1 cellular context compared by ENCODE assay signal in the genomic region with DNA sequence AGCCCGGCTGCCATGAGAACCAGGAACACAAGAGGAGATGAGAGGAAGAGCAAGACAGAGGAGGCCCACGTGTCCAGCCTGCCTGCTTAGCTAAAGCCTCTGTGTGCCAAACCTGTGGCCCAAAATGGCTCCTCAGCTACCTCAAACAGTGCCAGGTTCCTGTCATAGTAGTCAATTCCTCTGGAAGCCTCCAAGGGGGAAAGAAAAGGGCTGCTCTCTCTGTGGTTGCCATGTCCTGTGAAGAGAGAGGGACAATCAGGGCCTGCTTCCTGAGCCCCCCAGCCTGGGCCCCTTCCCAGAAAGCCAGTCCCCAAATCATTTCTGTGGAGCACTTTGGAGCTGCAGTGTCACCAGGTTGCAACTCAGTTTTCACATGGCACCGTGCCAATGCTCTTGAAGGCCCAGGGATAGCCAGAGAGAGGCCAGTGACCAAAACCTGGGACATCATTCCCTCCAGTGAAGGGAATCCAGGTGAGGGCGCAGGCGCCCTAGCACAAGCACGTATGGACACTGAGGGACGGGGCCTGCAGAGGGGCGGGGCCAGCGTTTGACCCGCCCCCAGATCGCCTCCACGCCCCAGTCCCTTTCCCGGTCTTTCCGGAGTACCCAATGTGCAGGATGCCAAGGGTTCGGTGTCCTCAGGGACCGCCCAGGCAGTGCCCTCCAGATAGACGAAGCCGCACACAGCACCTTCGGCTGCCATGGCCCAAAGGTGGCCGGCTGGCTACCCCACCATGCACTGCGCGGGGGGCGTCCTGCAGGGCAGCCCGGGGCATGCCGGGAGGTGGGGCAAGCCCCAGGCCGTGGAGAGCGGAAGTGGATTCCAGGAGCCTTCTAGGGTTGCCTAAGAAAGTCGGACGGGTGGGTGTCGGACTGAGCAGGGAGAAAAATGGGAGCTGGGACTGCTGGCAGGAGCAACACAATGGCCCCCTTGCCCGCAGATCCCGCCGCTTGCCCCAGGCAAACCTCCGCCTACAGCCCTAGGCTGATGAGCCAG.
TF ChIP-seq lines count a peak whose summit lies in the region.

No MANE protein-coding gene starts in this region.

TF ChIP-seq in WTC11, 78 proteins besides CTCF, POLR2A, EP300 and RAD21 (continued from another document):
- TF ChIP-seq, protein P1, sequence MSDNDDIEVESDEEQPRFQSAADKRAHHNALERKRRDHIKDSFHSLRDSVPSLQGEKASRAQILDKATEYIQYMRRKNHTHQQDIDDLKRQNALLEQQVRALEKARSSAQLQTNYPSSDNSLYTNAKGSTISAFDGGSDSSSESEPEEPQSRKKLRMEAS (CRISPR knock-in tag; IDR thresholded peaks at IDR 0.05), result no peak
- peak; percentile 46; the same call in 1 of the 2 replicates for TF ChIP-seq SP1 (CRISPR knock-in tag; conservative IDR thresholded peaks at IDR 0.05)
TF ChIP-seq in WTC11: peak in this region for 2.
